ENCODE assay signal across 8 cellular contexts in genomic region chr15:85865070-85865684, GRCh38.
A peak's percentile ranks its signal among the peaks of the same experiment; 100 is the strongest.
DNase-seq lines count a peak whose midpoint lies in the region; ATAC-seq, FAIRE-seq and TF ChIP-seq lines count a peak whose summit lies in the region.

No MANE protein-coding gene starts in this region.

- peak; percentile 59 for FAIRE-seq in GM18507 (lab: Jason Lieb, UNC)

- no peaks in the 10 kb centered on the region for H3K9me3 Mint-ChIP-seq in nephron progenitor cell
- H3K9me3 Mint-ChIP-seq in naive thymus-derived CD4-positive, alpha-beta T cell, result no peaks in the 10 kb centered on the region

- no peak for ATAC-seq in naive thymus-derived CD4-positive, alpha-beta T cell

- H3K27me3 Mint-ChIP-seq in nephron progenitor cell (ENCODE audit: low read depth, poor library complexity), result peaks cover 9% of the 10 kb centered on the region
- H3K27me3 Mint-ChIP-seq in naive thymus-derived CD4-positive, alpha-beta T cell, result peaks cover 0 to 19% (median 0%) of the 10 kb centered on the region in 5 donors

- H3K27ac ChIP-seq in naive thymus-derived CD4-positive, alpha-beta T cell (ENCODE audit: low read depth, low read length), result no peak overlapping the region

- no peak overlapping the region for H3K9ac ChIP-seq in NT2/D1 (ENCODE audit: insufficient read length, low read depth)

- H3K4me1 Mint-ChIP-seq in nephron progenitor cell, result peaks cover 15% of the 10 kb centered on the region
- peaks cover 0 to 13% (median 8%) of the 10 kb centered on the region in 7 donors for H3K4me1 Mint-ChIP-seq in naive thymus-derived CD4-positive, alpha-beta T cell

- H3K9me3 ChIP-seq in NT2/D1 (ENCODE audit: insufficient read depth, low read length), result no peaks in the 10 kb centered on the region
- no peaks in the 10 kb centered on the region for H3K9me3 ChIP-seq in naive thymus-derived CD4-positive, alpha-beta T cell (ENCODE audit: control insufficient read depth in 2 of 3, low read length in 3 of 3)

- POLR2A ChIA-PET in naive thymus-derived CD4-positive, alpha-beta T cell (lab: Charles Lee), result no interaction called here

- no peaks in the 10 kb centered on the region for H3K27me3 ChIP-seq in NT2/D1 (ENCODE audit: insufficient read depth, insufficient read length)
- H3K27me3 ChIP-seq in naive thymus-derived CD4-positive, alpha-beta T cell (ENCODE audit: control insufficient read depth in 2 of 2, insufficient read depth in 2 of 2, low read length in 2 of 2), result no peaks in the 10 kb centered on the region

- intact Hi-C loops in naive thymus-derived CD4-positive, alpha-beta T cell (cut with micrococcal nuclease), result no loop called here

- CTCF ChIA-PET in naive thymus-derived CD4-positive, alpha-beta T cell (lab: Charles Lee), result interaction anchor here (0.6 to 0.9 kb wide), 2 partner anchors 892 to 896 kb away, joined by 3 to 4 read pairs; no protein-coding TSS in a partner anchor

- H3K4me3 Mint-ChIP-seq in nephron progenitor cell, result no peak overlapping the region
- no peak overlapping the region for H3K4me3 Mint-ChIP-seq in naive thymus-derived CD4-positive, alpha-beta T cell

- TF ChIP-seq CTCF in nephron progenitor cell (IDR thresholded peaks at IDR 0.05), result peak; percentile 86

- no peak overlapping the region for H3K4me3 ChIP-seq in NT2/D1 (ENCODE audit: insufficient read length, low read depth)
- H3K4me3 ChIP-seq in naive thymus-derived CD4-positive, alpha-beta T cell (ENCODE audit: low read length), result no peak overlapping the region

- DNase-seq in COR-L47 (lab: John Stamatoyannopoulos, UW), result peak; percentile 12
- DNase-seq in GM18507 (ENCODE audit: extremely low spot score, insufficient read length, low read depth), result no peak
- peak; percentile 81 for DNase-seq in NT2/D1 (ENCODE audit: low read depth, low spot score)
- peak; percentile 69 for DNase-seq in epidermal melanocyte (ENCODE audit: insufficient read length, low spot score)
- peak; percentile 72 for DNase-seq in nephron progenitor cell
- no peak for DNase-seq in NCI-H2029 (lab: John Stamatoyannopoulos, UW)
- no peak for DNase-seq in activated effector memory CD4-positive, alpha-beta T cell treated with Interleukin-2 at 50 U/mL for 16 hours
- DNase-seq in naive thymus-derived CD4-positive, alpha-beta T cell, result no peak

- H3K36me3 ChIP-seq in NT2/D1 (ENCODE audit: insufficient read depth, insufficient read length, low read length), result no peaks in the 10 kb centered on the region
- H3K36me3 ChIP-seq in naive thymus-derived CD4-positive, alpha-beta T cell (ENCODE audit: control insufficient read depth in 2 of 3, insufficient read depth in 3 of 3, low read length in 3 of 3), result no peaks in the 10 kb centered on the region

- H3K4me1 ChIP-seq in NT2/D1 (ENCODE audit: insufficient read depth, insufficient read length), result peaks cover 3% of the 10 kb centered on the region
- no peaks in the 10 kb centered on the region for H3K4me1 ChIP-seq in naive thymus-derived CD4-positive, alpha-beta T cell (ENCODE audit: control insufficient read depth in 2 of 2, insufficient read depth in 2 of 2, low read length in 2 of 2)

- H3K27ac Mint-ChIP-seq in nephron progenitor cell, result no peak overlapping the region
- H3K27ac Mint-ChIP-seq in naive thymus-derived CD4-positive, alpha-beta T cell, result no peak overlapping the region

- no peaks in the 10 kb centered on the region for H3K36me3 Mint-ChIP-seq in nephron progenitor cell (ENCODE audit: low read depth)
- no peaks in the 10 kb centered on the region for H3K36me3 Mint-ChIP-seq in naive thymus-derived CD4-positive, alpha-beta T cell

Comparison
In these comparisons a context has a peak if more than half of its experiments do, and no peak if none do; other contexts are left out.
1. DNase-seq: peak in COR-L47 (single experiment), NT2/D1 (single experiment), epidermal melanocyte (single experiment) and nephron progenitor cell (single experiment); none in GM18507 (single experiment), NCI-H2029 (single experiment), activated effector memory CD4-positive, alpha-beta T cell treated with Interleukin-2 at 50 U/mL for 16 hours (single experiment) and naive thymus-derived CD4-positive, alpha-beta T cell (0 of 9).